ENCODE assay signal across 9 cellular contexts in genomic region chr7:105932835-105933477, GRCh38. TPM values are rescaled to one million over a fixed set of nuclear protein-coding genes. Genes with fewer than 3 reads are reported as not detected.
A peak's percentile ranks its signal among the peaks of the same experiment; 100 is the strongest.
DNase-seq lines count a peak whose midpoint lies in the region; ATAC-seq and TF ChIP-seq lines count a peak whose summit lies in the region.
"Had no signal": no experiment of that assay in that cellular context is flagged by ENCODE, and none has a peak within 500 bp of the region (broad histone marks: within the 10 kb centered on the region; RNA-seq: fewer than 3 reads in every experiment).

No MANE protein-coding gene starts in this region.

- no peak overlapping the region for H2BK12ac ChIP-seq in neuronal stem cell (ENCODE audit: low read length)

- H3K27ac ChIP-seq in neuronal stem cell (replicated peaks; ENCODE audit: low read length) (no peak overlapping the region), upper lobe of right lung (no peak overlapping the region)

- no peak overlapping the region for H2AFZ ChIP-seq in neuronal stem cell (ENCODE audit: low read length)

- H2AK5ac ChIP-seq in neuronal stem cell (ENCODE audit: low read depth, low read length): no peak overlapping the region

- no CpG with 5 or more reads among the region's 8 CpGs for whole genome bisulfite sequencing in neuronal stem cell (ENCODE audit: extremely low coverage in 2 of 2, insufficient read length in 2 of 2, insufficient replicate concordance in 1 of 2), 2 donors

- no peak overlapping the region for H3K18ac ChIP-seq in neuronal stem cell (ENCODE audit: low read length)

- no peaks in the 10 kb centered on the region for H3K9me3 ChIP-seq in neuronal stem cell (replicated peaks in 1 of 2; ENCODE audit: control insufficient read depth in 2 of 2, insufficient read depth in 1 of 2, low read depth in 1 of 2, low read length in 2 of 2)
- H3K9me3 ChIP-seq in upper lobe of right lung: no peaks in the 10 kb centered on the region
- H3K9me3 ChIP-seq: Caco-2 had no signal

- H3K23ac ChIP-seq in neuronal stem cell (ENCODE audit: low read depth, low read length, poor library complexity): no peak overlapping the region

- H3K9ac ChIP-seq in neuronal stem cell (ENCODE audit: low read depth, low read length, poor library complexity): no peak overlapping the region

- H4K91ac ChIP-seq in neuronal stem cell (ENCODE audit: low read depth, low read length, poor library complexity): no peak overlapping the region

- H3K4ac ChIP-seq in neuronal stem cell (ENCODE audit: low read length): no peak overlapping the region

- intact Hi-C loops in upper lobe of right lung (cut with DNase I): no loop called here

- H3K4me1 ChIP-seq in neuronal stem cell (ENCODE audit: control insufficient read depth in 2 of 2, insufficient read depth in 1 of 2, low read depth in 1 of 2, low read length in 2 of 2) (peaks cover 0 to 8% of the 10 kb centered on the region in 2 donors), upper lobe of right lung (peaks cover 10% of the 10 kb centered on the region)
- H3K4me1 ChIP-seq: Caco-2 had no signal

- no peak overlapping the region for H3K4me2 ChIP-seq in neuronal stem cell (ENCODE audit: insufficient read depth, low read length, poor library complexity, severe bottlenecking)

- H3K36me3 ChIP-seq in neuronal stem cell (replicated peaks in 1 of 2; ENCODE audit: control insufficient read depth in 2 of 2, insufficient read depth in 2 of 2, low read length in 2 of 2): no peaks in the 10 kb centered on the region
- H3K36me3 ChIP-seq in upper lobe of right lung: no peaks in the 10 kb centered on the region

- no peak for ATAC-seq in upper lobe of right lung

- H3K14ac ChIP-seq in neuronal stem cell (ENCODE audit: low read length): no peak overlapping the region

- H2BK15ac ChIP-seq in neuronal stem cell (ENCODE audit: low read length): no peak overlapping the region

- no peaks in the 10 kb centered on the region for H3K79me1 ChIP-seq in neuronal stem cell (ENCODE audit: low read depth, low read length)

- H4K8ac ChIP-seq in neuronal stem cell (ENCODE audit: low read depth, low read length): no peak overlapping the region

- H3K27me3 ChIP-seq in neuronal stem cell (ENCODE audit: control insufficient read depth in 3 of 3, insufficient read depth in 3 of 3, low read depth in 1 of 3, low read length in 3 of 3): no peaks in the 10 kb centered on the region
- no peaks in the 10 kb centered on the region for H3K27me3 ChIP-seq in upper lobe of right lung

- peak in 9 of 14 donors; percentile 5 to 70 (median 19) for DNase-seq in C1 segment of cervical spinal cord (lab: John Stamatoyannopoulos, UW)
- DNase-seq in NCI-H446 (lab: John Stamatoyannopoulos, UW): peak; percentile 66 to 89
- DNase-seq in epithelial cell of esophagus (ENCODE audit: low read depth): peak; percentile 13
- peak; percentile 11 for DNase-seq in neuronal stem cell (ENCODE audit: low spot score)
- DNase-seq in HPDE6-E6E7 (ENCODE audit: extremely low spot score): no peak
- no peak for DNase-seq in DMS53 (lab: John Stamatoyannopoulos, UW)
- no peak for DNase-seq in upper lobe of right lung
- DNase-seq in mesenteric fat pad (ENCODE audit: low spot score): no peak
- DNase-seq: Caco-2 had no signal

- no peak overlapping the region for H2BK5ac ChIP-seq in neuronal stem cell (ENCODE audit: low read length)

- TF ChIP-seq CTCF in epithelial cell of esophagus (IDR thresholded peaks at IDR 0.05; ENCODE audit: insufficient read depth, low read depth, low read length, missing control alignments) (no peak), upper lobe of right lung (IDR thresholded peaks at IDR 0.05) (no peak)

- H3K4me3 ChIP-seq in epithelial cell of esophagus (ENCODE audit: low read length) (no peak overlapping the region), neuronal stem cell (ENCODE audit: low read length in 2 of 2) (no peak overlapping the region), upper lobe of right lung (no peak overlapping the region)

- no peak overlapping the region for H2BK120ac ChIP-seq in neuronal stem cell (ENCODE audit: low read depth, low read length)

RNA-seq across cellular contexts. Expression of gene CDHR3, which starts 30.1 kb away (rescaled TPM):
- 2.4 TPM for polyA plus RNA-seq in neuronal stem cell (2013, experiment 1 of 2)
- 2.8 TPM for polyA plus RNA-seq in neuronal stem cell (2013, experiment 2 of 2)
- total RNA-seq in upper lobe of right lung: 1.4 TPM
- total RNA-seq in mesenteric fat pad: 35.7 TPM

RNA-seq across cellular contexts. Expression of gene ATXN7L1, which starts 56.6 kb away (rescaled TPM):
- 8.7 TPM for polyA plus RNA-seq in neuronal stem cell (2013, experiment 1 of 2)
- polyA plus RNA-seq in neuronal stem cell (2013, experiment 2 of 2): 8.2 TPM
- 12.9 TPM for total RNA-seq in upper lobe of right lung
- total RNA-seq in mesenteric fat pad: 23.8 TPM

Comparison
In these comparisons a context has a peak if more than half of its experiments do, and no peak if none do; other contexts are left out.
1. DNase-seq: peak in C1 segment of cervical spinal cord (9 of 14), NCI-H446 (2 of 2), epithelial cell of esophagus (single experiment) and neuronal stem cell (single experiment); none in HPDE6-E6E7 (single experiment), DMS53 (single experiment), upper lobe of right lung (single experiment) and mesenteric fat pad (single experiment).
2. RNA of gene CDHR3, which starts 30.1 kb away (total RNA-seq): 35.7 TPM in mesenteric fat pad (single experiment); 1.4 TPM in upper lobe of right lung (single experiment); every median in the first group is over 10 times any median in the second.